Comparison of ENCODE assay signal across 16 cellular contexts in genomic region chr1:201683397-201683796, GRCh38.
DNase-seq lines count a peak whose midpoint lies in the region; ATAC-seq, FAIRE-seq and TF ChIP-seq lines count a peak whose summit lies in the region.
"Had no signal": no experiment of that assay in that cellular context is flagged by ENCODE, and none has a peak within 500 bp of the region (broad histone marks: within the 10 kb centered on the region; RNA-seq: fewer than 3 reads in every experiment).

No MANE protein-coding gene starts in this region.

- H3K14ac ChIP-seq in IMR-90 (replicated peaks; ENCODE audit: low read depth, low read length) = no peak overlapping the region

- 0 out of 2 replicates have a peak overlapping the region, but pooled peaks have one; percentile 24 for H3K23ac ChIP-seq in IMR-90 (ENCODE audit: low read depth, low read length)

- H4K20me1 ChIP-seq in IMR-90 (ENCODE audit: insufficient read depth, low read length) (peaks cover 89% of the 10 kb centered on the region), GM12878 (ENCODE audit: control insufficient read depth, insufficient read depth) (no peaks in the 10 kb centered on the region)

- H3K27me3 Mint-ChIP-seq in nephron progenitor cell (ENCODE audit: low read depth, poor library complexity) = peaks cover 31% of the 10 kb centered on the region

- H3K9me1 ChIP-seq in IMR-90 (ENCODE audit: insufficient read depth, low read length) = peaks cover 26% of the 10 kb centered on the region

- SMC1A ChIA-PET in GM12878 (lab: Charles Lee; ENCODE audit: uncharacterized antibody, unreplicated experiment) = no interaction called here

- BruUV-seq in IMR-90 (replicated peaks; lab: Mats Ljungman, UMichigan) (no TSS peak), GM12878 (replicated peaks; lab: Mats Ljungman, UMichigan) (no TSS peak)

- no peak overlapping the region for H4K91ac ChIP-seq in IMR-90 (ENCODE audit: insufficient read depth, low read depth, low read length)

- H3K4me1 Mint-ChIP-seq in nephron progenitor cell = peaks cover 49% of the 10 kb centered on the region
- H3K4me1 Mint-ChIP-seq: CD4-positive, alpha-beta memory T cell had no signal

- H3K36me3 ChIP-seq in IMR-90 (ENCODE audit: control insufficient read depth, insufficient read depth, low read length) (no peaks in the 10 kb centered on the region; the same call in none of the 2 replicates), GM12878 (ENCODE audit: control insufficient read depth in 2 of 2, insufficient read depth in 2 of 2, low read length in 1 of 2) (no peaks in the 10 kb centered on the region)
- H3K36me3 ChIP-seq: BE2C had no signal

- RAD21 ChIA-PET in GM12878 (lab: Charles Lee; ENCODE audit: unreplicated experiment) = no interaction called here

- H2BK120ac ChIP-seq in IMR-90 (ENCODE audit: low read depth, low read length) = no peak overlapping the region

- no peak for FAIRE-seq in GM12878 (lab: Jason Lieb, UNC)
- FAIRE-seq: A204.1, GM18507 had no signal

- no peak for ATAC-seq in IMR-90 (ENCODE audit: low read depth)
- no peak for ATAC-seq in GM12878
- ATAC-seq in GM19455 (IDR thresholded peaks at IDR 0.05; ENCODE audit: unreplicated experiment) = no peak
- ATAC-seq: GM23338 had no signal

- peak overlapping the region; percentile 45 for H2AK9ac ChIP-seq in IMR-90 (replicated peaks; ENCODE audit: low read depth, low read length, poor library complexity)

- TF ChIP-seq RAD21 in IMR-90 (IDR thresholded peaks at IDR 0.05; ENCODE audit: low read length) (no peak), GM12878 (IDR thresholded peaks at IDR 0.05; ENCODE audit: insufficient read depth, low read depth, low read length) (no peak)

- H2BK5ac ChIP-seq in IMR-90 (ENCODE audit: low read depth, low read length, poor library complexity, severe bottlenecking) = no peak overlapping the region

- no peaks in the 10 kb centered on the region for H3K36me3 Mint-ChIP-seq in nephron progenitor cell (ENCODE audit: low read depth)
- H3K36me3 Mint-ChIP-seq: CD4-positive, alpha-beta memory T cell had no signal

- DNase-seq in COLO668 (lab: John Stamatoyannopoulos, UW; ENCODE audit: unreplicated experiment) = peak; percentile 18
- no peak for DNase-seq in IMR-90
- DNase-seq in GM12878 (ENCODE audit: low read depth, low spot score) = no peak
- peak; percentile 31 for DNase-seq in nephron progenitor cell
- DNase-seq in NCI-H446 treated with DMSO at 0.1 percent for 48 hours (lab: John Stamatoyannopoulos, UW) = no peak
- no peak for DNase-seq in stimulated activated CD4-positive, alpha-beta T cell treated with anti-CD3 and anti-CD28 coated beads, Interleukin-12 subunit alpha, Interleukin-12 subunit beta, amount 100 ng/mL, for 4 hours
- DNase-seq: BE2C; Caco-2; CD4-positive, alpha-beta memory T cell; H9 had no signal

- H2AFZ ChIP-seq in IMR-90 (replicated peaks; ENCODE audit: low read length, poor library complexity) (no peak overlapping the region), GM12878 (ENCODE audit: control insufficient read depth, low read depth, low read length) (no peak overlapping the region)
- H2AFZ ChIP-seq: GM23338 had no signal

- no peak overlapping the region for H3K56ac ChIP-seq in IMR-90 (ENCODE audit: extremely low read depth, insufficient read depth, low read length)

- H3K9me3 Mint-ChIP-seq in nephron progenitor cell = peaks cover 7% of the 10 kb centered on the region
- H3K9me3 Mint-ChIP-seq: GM23338 had no signal

- dilution Hi-C loops in IMR-90 (cut with HindIII; ENCODE audit: low sequenced_read_pairs, unreplicated experiment) = no loop called here

- H3K18ac ChIP-seq in IMR-90 (ENCODE audit: low read depth, low read length) = no peak overlapping the region

- H3K4me1 ChIP-seq in IMR-90 (ENCODE audit: control insufficient read depth, insufficient read depth, low read length) (peaks cover 23% of the 10 kb centered on the region), GM12878 (ENCODE audit: control insufficient read depth, insufficient read depth, low read length) (no peaks in the 10 kb centered on the region)
- H3K4me1 ChIP-seq: Caco-2 had no signal

- TF ChIP-seq POLR2A in IMR-90 (IDR thresholded peaks at IDR 0.05; ENCODE audit: low read depth, low read length) = no peak
- TF ChIP-seq POLR2A in GM12878 (IDR thresholded peaks at IDR 0.05; ENCODE audit: low read depth, low read length) = no peak

- H3K4me3 Mint-ChIP-seq in nephron progenitor cell = no peak overlapping the region
- H3K4me3 Mint-ChIP-seq: CD4-positive, alpha-beta memory T cell; GM23338; H9; IgD-negative memory B cell had no signal

- no peaks in the 10 kb centered on the region for H3K27me3 ChIP-seq in IMR-90 (ENCODE audit: control insufficient read depth, insufficient read depth, low read length)
- peaks cover 0 to 1% of the 10 kb centered on the region in 2 experiments for H3K27me3 ChIP-seq in GM12878 (replicated peaks in 1 of 2; ENCODE audit: control insufficient read depth in 2 of 2, insufficient read depth in 2 of 2, low read length in 1 of 2)
- H3K27me3 ChIP-seq: BE2C had no signal

- POLR2A ChIA-PET in IMR-90 (lab: Charles Lee; ENCODE audit: unreplicated experiment) (no interaction called here), GM12878 (lab: Charles Lee) (no interaction called here)

- no peak for TF ChIP-seq EP300 in GM12878 (IDR thresholded peaks at IDR 0.05; ENCODE audit: borderline replicate concordance in 1 of 2, control insufficient read depth in 1 of 2, low read depth in 2 of 2, low read length in 2 of 2)

- in situ Hi-C loops in IMR-90 (cut with MboI; ENCODE audit: low sequenced_read_pairs) (no loop called here), GM12878 (cut with MboI) (no loop called here)

- H3K79me2 ChIP-seq in GM12878 (ENCODE audit: control insufficient read depth, insufficient read depth, low read length) = no peaks in the 10 kb centered on the region

- TF ChIP-seq CTCF in IMR-90 (conservative IDR thresholded peaks at IDR 0.05; ENCODE audit: low read depth, low read length) = no peak
- TF ChIP-seq CTCF in GM12878 (IDR thresholded peaks at IDR 0.05 in 2 of 3, conservative IDR thresholded peaks at IDR 0.05 in 1 of 3; ENCODE audit: control insufficient read depth in 2 of 3, extremely low read depth in 1 of 3, insufficient read depth in 1 of 3, low read depth in 3 of 3, low read length in 3 of 3) = no peak
- TF ChIP-seq CTCF in nephron progenitor cell (IDR thresholded peaks at IDR 0.05) = no peak

- H3K9me3 ChIP-seq in IMR-90 (ENCODE audit: control insufficient read depth, insufficient read depth, low read length) = no peaks in the 10 kb centered on the region
- no peaks in the 10 kb centered on the region for H3K9me3 ChIP-seq in GM12878 (replicated peaks; ENCODE audit: control insufficient read depth, insufficient read depth, low read length)
- H3K9me3 ChIP-seq: BE2C, Caco-2 had no signal

- H3K4me3 ChIP-seq in IMR-90 (ENCODE audit: insufficient read depth, low read depth, low read length) = no peak overlapping the region
- no peak overlapping the region for H3K4me3 ChIP-seq in GM12878
- H3K4me3 ChIP-seq: GM23338 had no signal

- 93% methylated on average over 3 of the region's 6 CpGs; no CpG with 5 or more reads in 1 of the 2 experiments for WGBS in IMR-90 (ENCODE audit: extremely low coverage in 2 of 2, insufficient read length in 1 of 2), 2 experiments
- 31% methylated on average over 6 of the region's 6 CpGs for WGBS in GM12878 (ENCODE audit: insufficient coverage, insufficient replicate concordance, low lambda C conversion rate, missing lambda C conversion rate)

- H3K4me2 ChIP-seq in IMR-90 (ENCODE audit: low read depth, low read length) = no peak overlapping the region
- no peak overlapping the region for H3K4me2 ChIP-seq in GM12878 (ENCODE audit: control insufficient read depth, insufficient read depth)
- H3K4me2 ChIP-seq: GM23338 had no signal

- no peak overlapping the region for H3K9ac ChIP-seq in IMR-90 (ENCODE audit: low read depth, low read length)
- H3K9ac ChIP-seq in GM12878 (ENCODE audit: control insufficient read depth, insufficient read depth, low read length) = no peak overlapping the region

- peaks cover 36 to 81% of the 10 kb centered on the region in 2 experiments for H3K79me1 ChIP-seq in IMR-90 (ENCODE audit: low read depth in 1 of 2, low read length in 2 of 2)

- H3K27ac Mint-ChIP-seq in nephron progenitor cell = no peak overlapping the region
- H3K27ac Mint-ChIP-seq: CD4-positive, alpha-beta memory T cell had no signal

- intact Hi-C loops in IMR-90 (cut with micrococcal nuclease) (no loop called here), GM12878 (cut with micrococcal nuclease; ENCODE audit: unreplicated experiment) (no loop called here)

- no peak overlapping the region for H4K5ac ChIP-seq in IMR-90 (ENCODE audit: low read depth, low read length)

- no peak overlapping the region for H2BK20ac ChIP-seq in IMR-90 (ENCODE audit: low read depth, low read length)

- no peak overlapping the region for H2AK5ac ChIP-seq in IMR-90 (ENCODE audit: low read depth, low read length)

- no peak overlapping the region for H4K8ac ChIP-seq in IMR-90 (ENCODE audit: low read depth in 2 of 2, low read length in 2 of 2)

- no peak overlapping the region for H2BK15ac ChIP-seq in IMR-90 (ENCODE audit: low read depth, low read length)

- no peak overlapping the region for H3K4ac ChIP-seq in IMR-90 (ENCODE audit: low read depth, low read length)

- CTCF ChIA-PET in IMR-90 (lab: Yijun Ruan, JAX) = no interaction called here
- CTCF ChIA-PET in GM12878 (lab: Yijun Ruan, JAX) = no interaction called here

- H3K27ac ChIP-seq in IMR-90 (ENCODE audit: insufficient read depth, low read length) = no peak overlapping the region
- H3K27ac ChIP-seq in GM12878 (ENCODE audit: control insufficient read depth, insufficient read depth) = no peak overlapping the region
- H3K27ac ChIP-seq: C4-2B had no signal

TF ChIP-seq in IMR-90, 13 proteins besides CTCF, POLR2A, EP300 and RAD21 (continues in another document):
- no peak for TF ChIP-seq USF2 (IDR thresholded peaks at IDR 0.05; ENCODE audit: low read depth, low read length)
- TF ChIP-seq CEBPB (IDR thresholded peaks at IDR 0.05; ENCODE audit: low read depth, low read length) = no peak

TF ChIP-seq in GM12878, 131 proteins besides CTCF, POLR2A, EP300 and RAD21:
- TF ChIP-seq HSF1 (IDR thresholded peaks at IDR 0.05; ENCODE audit: low read depth, low read length) (no peak), PAX5 (IDR thresholded peaks at IDR 0.05; ENCODE audit: borderline replicate concordance, low read depth, low read length) (peak; percentile 86)
TF ChIP-seq in GM12878: peak in this region for 1.

Comparison
In these comparisons a context has a peak if more than half of its experiments do, and no peak if none do; other contexts are left out.
1. DNase-seq: peak in COLO668 (single experiment) and nephron progenitor cell (single experiment); none in IMR-90 (single experiment), GM12878 (single experiment), NCI-H446 treated with DMSO at 0.1 percent for 48 hours (single experiment) and stimulated activated CD4-positive, alpha-beta T cell treated with anti-CD3 and anti-CD28 coated beads, Interleukin-12 subunit alpha, Interleukin-12 subunit beta, amount 100 ng/mL, for 4 hours (single experiment).